11 cellular contexts compared by ENCODE assay signal in genomic region chr1:1039145-1039910, GRCh38. TPM values are rescaled to one million over a fixed set of nuclear protein-coding genes. Genes with fewer than 3 reads are reported as not detected.
A peak's percentile ranks its signal among the peaks of the same experiment; 100 is the strongest.
DNase-seq lines count a peak whose midpoint lies in the region; ATAC-seq and TF ChIP-seq lines count a peak whose summit lies in the region.
"Had no signal": no experiment of that assay in that cellular context is flagged by ENCODE, and none has a peak within 500 bp of the region (broad histone marks: within the 10 kb centered on the region; RNA-seq: fewer than 3 reads in every experiment).

No MANE protein-coding gene starts in this region.

- H2BK12ac ChIP-seq in neuronal stem cell (ENCODE audit: low read length): no peak overlapping the region

- H3K9me3 Mint-ChIP-seq in activated naive CD8-positive, alpha-beta T cell (ENCODE audit: low read depth): no peaks in the 10 kb centered on the region

- TF ChIP-seq CTCF in GM12865 (IDR thresholded peaks at IDR 0.05; ENCODE audit: insufficient read depth, low read depth, low read length, missing control alignments): no peak

- peaks cover 14% of the 10 kb centered on the region for H3K4me1 Mint-ChIP-seq in activated naive CD8-positive, alpha-beta T cell (ENCODE audit: low read depth)

- no peak overlapping the region for H2AK5ac ChIP-seq in neuronal stem cell (ENCODE audit: low read depth, low read length)

- H3K79me1 ChIP-seq in neuronal stem cell (ENCODE audit: low read depth, low read length): peaks cover 49% of the 10 kb centered on the region

- no peak overlapping the region for H2BK15ac ChIP-seq in neuronal stem cell (ENCODE audit: low read length)

- H3K4me1 ChIP-seq in neuronal stem cell (ENCODE audit: control insufficient read depth in 2 of 2, insufficient read depth in 1 of 2, low read depth in 1 of 2, low read length in 2 of 2): peaks cover 2 to 30% of the 10 kb centered on the region in 2 donors

- no peaks in the 10 kb centered on the region for H3K9me3 ChIP-seq in neuronal stem cell (replicated peaks in 1 of 2; ENCODE audit: control insufficient read depth in 2 of 2, insufficient read depth in 1 of 2, low read depth in 1 of 2, low read length in 2 of 2)
- H3K9me3 ChIP-seq: body of pancreas, uterus had no signal

- H3K4me2 ChIP-seq in neuronal stem cell (ENCODE audit: insufficient read depth, low read length, poor library complexity, severe bottlenecking): no peak overlapping the region

- no peak overlapping the region for H2BK120ac ChIP-seq in neuronal stem cell (ENCODE audit: low read depth, low read length)

- no peak overlapping the region for H3K14ac ChIP-seq in neuronal stem cell (ENCODE audit: low read length)

- H3K36me3 Mint-ChIP-seq in activated naive CD8-positive, alpha-beta T cell: no peaks in the 10 kb centered on the region

- H3K27me3 Mint-ChIP-seq in activated naive CD8-positive, alpha-beta T cell: peaks cover 5% of the 10 kb centered on the region

- H3K18ac ChIP-seq in neuronal stem cell (ENCODE audit: low read length): peak overlapping the region; percentile 97

- H2AFZ ChIP-seq in neuronal stem cell (ENCODE audit: low read length): no peak overlapping the region

- H3K4me3 ChIP-seq in GM12865 (ENCODE audit: low read depth, low read length) (peak overlapping the region; percentile 27), neuronal stem cell (ENCODE audit: low read length in 2 of 2) (no peak overlapping the region)
- H3K4me3 ChIP-seq: body of pancreas had no signal

- peaks cover 0 to 2% (median 0%) of the 10 kb centered on the region in 3 experiments for H3K27me3 ChIP-seq in neuronal stem cell (ENCODE audit: control insufficient read depth in 3 of 3, insufficient read depth in 3 of 3, low read depth in 1 of 3, low read length in 3 of 3)
- H3K27me3 ChIP-seq: body of pancreas had no signal

- no peak overlapping the region for H3K4ac ChIP-seq in neuronal stem cell (ENCODE audit: low read length)

- no peak overlapping the region for H2BK5ac ChIP-seq in neuronal stem cell (ENCODE audit: low read length)

- no peak overlapping the region for H4K8ac ChIP-seq in neuronal stem cell (ENCODE audit: low read depth, low read length)

- ATAC-seq in HG03280 (IDR thresholded peaks at IDR 0.05; ENCODE audit: unreplicated experiment): no peak
- ATAC-seq: body of pancreas had no signal

- no CpG with 5 or more reads among the region's 17 CpGs for WGBS in neuronal stem cell (ENCODE audit: extremely low coverage in 2 of 2, insufficient read length in 2 of 2, insufficient replicate concordance in 1 of 2), 2 donors

- no peak overlapping the region for H3K27ac ChIP-seq in neuronal stem cell (replicated peaks; ENCODE audit: low read length)
- H3K27ac ChIP-seq: body of pancreas, uterus had no signal

- H3K27ac Mint-ChIP-seq in activated naive CD8-positive, alpha-beta T cell: no peak overlapping the region

- H3K23ac ChIP-seq in neuronal stem cell (ENCODE audit: low read depth, low read length, poor library complexity): no peak overlapping the region

- H3K36me3 ChIP-seq in neuronal stem cell (replicated peaks in 1 of 2; ENCODE audit: control insufficient read depth in 2 of 2, insufficient read depth in 2 of 2, low read length in 2 of 2): peaks cover 44 to 64% of the 10 kb centered on the region in 2 donors
- H3K36me3 ChIP-seq: uterus had no signal

- DNase-seq in GM12865 (ENCODE audit: low read depth): no peak
- peak; percentile 28 for DNase-seq in KBM-7
- DNase-seq in neuronal stem cell (ENCODE audit: low spot score): no peak
- DNase-seq in stimulated activated naive CD4-positive, alpha-beta T cell treated with Interleukin-2 at 50 U/mL for 16 hours (lab: John Stamatoyannopoulos, UW): no peak
- no peak for DNase-seq in HT-29 (ENCODE audit: low spot score)
- DNase-seq: body of pancreas, NCI-H2171, uterus had no signal

- in situ Hi-C loops in KBM-7 (cut with MboI; ENCODE audit: low pct_unique_long_range_greater_than_20kb, low sequenced_read_pairs): no loop called here

- peak overlapping the region; percentile 44 for H3K9ac ChIP-seq in neuronal stem cell (ENCODE audit: low read depth, low read length, poor library complexity)

- H4K91ac ChIP-seq in neuronal stem cell (ENCODE audit: low read depth, low read length, poor library complexity): no peak overlapping the region

- peak overlapping the region; percentile 77 for H3K4me3 Mint-ChIP-seq in activated naive CD8-positive, alpha-beta T cell

RNA-seq across cellular contexts. Expression of gene AGRN, which starts 19.4 kb away (rescaled TPM):
- 79.8 TPM for polyA plus RNA-seq in neuronal stem cell (2013, experiment 1 of 2)
- 78.9 TPM for polyA plus RNA-seq in neuronal stem cell (2013, experiment 2 of 2)
- 683 and 894 TPM in 2 replicates for total RNA-seq in HT-29 (2014; rRNA removed; shearing (Covaris generic))

RNA-seq across cellular contexts. Expression of gene ISG15, which starts 26.0 kb away (rescaled TPM):
- polyA plus RNA-seq in neuronal stem cell (2013, experiment 1 of 2): 44.0 TPM
- 44.5 TPM for polyA plus RNA-seq in neuronal stem cell (2013, experiment 2 of 2)
- total RNA-seq in HT-29 (2014; rRNA removed; shearing (Covaris generic)): 706 and 895 TPM in 2 replicates

RNA-seq across cellular contexts. Expression of gene RNF223, which starts 34.8 kb away (rescaled TPM):
- polyA plus RNA-seq in neuronal stem cell (2013, experiment 1 of 2): 0.03 TPM
- 0.01 TPM for polyA plus RNA-seq in neuronal stem cell (2013, experiment 2 of 2)
- 16.2 and 16.5 TPM in 2 replicates for total RNA-seq in HT-29 (2014; rRNA removed; shearing (Covaris generic))
- total RNA-seq: fibroblast of lung, uterus had no signal
- polyA plus RNA-seq: fibroblast of lung had no signal

RNA-seq across cellular contexts. Expression of gene HES4, which starts 39.4 kb away (rescaled TPM):
- polyA plus RNA-seq in neuronal stem cell (2013, experiment 1 of 2): 312 TPM
- 285 TPM for polyA plus RNA-seq in neuronal stem cell (2013, experiment 2 of 2)
- 110 and 139 TPM in 2 replicates for total RNA-seq in HT-29 (2014; rRNA removed; shearing (Covaris generic))

RNA-seq across cellular contexts. Expression of gene PERM1, which starts 57.4 kb away (rescaled TPM):
- not detected for polyA plus RNA-seq in neuronal stem cell (2013, experiment 1 of 2)
- 0.01 TPM for polyA plus RNA-seq in neuronal stem cell (2013, experiment 2 of 2)
- 0.03 TPM in 1 of 2 replicates, not detected in the other for total RNA-seq in HT-29 (2014; rRNA removed; shearing (Covaris generic))
- total RNA-seq: body of pancreas had no signal
